21 cellular contexts compared by ENCODE assay signal in the genomic region with DNA sequence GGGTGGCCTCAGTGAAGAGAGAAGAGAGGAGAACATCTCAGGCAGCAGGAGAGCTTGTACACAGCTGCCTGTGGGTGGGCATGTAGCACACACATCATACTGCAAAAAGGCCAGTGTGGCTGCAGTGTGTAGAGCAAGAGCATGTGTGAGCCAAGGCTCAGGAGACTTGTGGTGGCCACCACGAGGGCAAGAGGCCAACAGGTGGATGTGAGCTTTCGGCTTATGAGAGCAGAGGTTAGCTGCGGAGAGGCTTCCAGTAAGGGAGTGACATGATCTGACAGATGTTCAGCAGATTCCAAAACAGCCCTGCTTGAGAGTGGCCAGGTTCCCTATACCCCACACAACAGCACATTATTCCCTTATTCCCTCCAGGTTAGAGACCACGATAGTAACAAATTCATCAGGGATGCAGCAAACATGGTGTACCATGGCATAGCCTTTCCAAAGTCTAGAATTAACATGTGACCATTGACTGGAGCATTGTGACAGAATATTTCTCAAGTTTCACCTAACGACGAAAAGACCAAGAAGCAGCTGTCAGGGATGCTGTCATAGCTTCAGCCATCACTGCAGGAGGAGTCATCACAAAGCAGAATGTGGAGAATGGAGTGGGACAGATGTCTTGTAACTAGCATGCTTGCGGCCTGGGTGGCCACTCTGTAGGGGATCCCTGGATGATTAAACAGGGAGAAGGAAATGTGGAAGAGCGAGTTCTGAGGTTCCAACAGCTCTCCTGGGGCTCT. TPM values are rescaled to one million over a fixed set of nuclear protein-coding genes. Genes with fewer than 3 reads are reported as not detected.
DNase-seq lines count a peak whose midpoint lies in the region; ATAC-seq and TF ChIP-seq lines count a peak whose summit lies in the region.
"Had no signal": no experiment of that assay in that cellular context is flagged by ENCODE, and none has a peak within 500 bp of the region (broad histone marks: within the 10 kb centered on the region; RNA-seq: fewer than 3 reads in every experiment).

No MANE protein-coding gene starts in this region.

- H3K4me2 ChIP-seq in trophoblast cell (ENCODE audit: low read length): no peak overlapping the region

- H3K27ac ChIP-seq in trophoblast cell (ENCODE audit: low read depth, low read length) (no peak overlapping the region), thyroid gland (no peak overlapping the region)
- H3K27ac ChIP-seq: left ventricle myocardium inferior, SJSA1 had no signal

- no peak for DNase-seq in activated CD4-positive, alpha-beta memory T cell treated with anti-CD3 and anti-CD28 coated beads, Interleukin-2, amount 10 ng/mL, durations not matched to agents 7 days and 5 days
- DNase-seq in activated CD4-positive, alpha-beta memory T cell treated with anti-CD3 and anti-CD28 coated beads for 36 hours: no peak
- DNase-seq in HFFc6 (no peak), trophoblast cell (peak; percentile 74 to 86), thyroid gland (no peak)
- no peak for DNase-seq in activated naive CD8-positive, alpha-beta T cell treated with anti-CD3 and anti-CD28 coated beads, Interleukin-2, amount 50 U/mL, for 24 hours
- DNase-seq: activated effector memory CD4-positive, alpha-beta T cell treated with Interleukin-2 at 50 U/mL for 16 hours; amniotic stem cell; BE2C; heart right ventricle; left ventricle myocardium inferior; midbrain; NCI-H187; NCI-H446 treated with DMSO at 0.1 percent for 48 hours; stimulated activated CD8-positive, alpha-beta memory T cell treated with anti-CD3 and anti-CD28 coated beads, Interleukin-4, amount 100 ng/mL, for 48 hours; T1000 had no signal

- TF ChIP-seq POLR2A in thyroid gland (IDR thresholded peaks at IDR 0.05): no peak

- peaks cover 4% of the 10 kb centered on the region for H3K79me1 ChIP-seq in trophoblast cell (ENCODE audit: low read length)

- peaks cover 42% of the 10 kb centered on the region for H3K4me1 Mint-ChIP-seq in activated CD4-positive, alpha-beta memory T cell treated with anti-CD3 and anti-CD28 coated beads, Interleukin-2, amount 10 ng/mL, durations not matched to agents 7 days and 5 days
- peaks cover 14% of the 10 kb centered on the region for H3K4me1 Mint-ChIP-seq in activated CD4-positive, alpha-beta memory T cell treated with anti-CD3 and anti-CD28 coated beads for 36 hours (ENCODE audit: low read depth)
- peaks cover 77% of the 10 kb centered on the region for H3K4me1 Mint-ChIP-seq in HFFc6 (ENCODE audit: low read depth)
- peaks cover 41% of the 10 kb centered on the region for H3K4me1 Mint-ChIP-seq in activated naive CD8-positive, alpha-beta T cell treated with anti-CD3 and anti-CD28 coated beads, Interleukin-2, amount 50 U/mL, for 24 hours

- TF ChIP-seq CTCF in HFFc6 (IDR thresholded peaks at IDR 0.05) (no peak), thyroid gland (IDR thresholded peaks at IDR 0.05) (no peak)

- no CpG with 5 or more reads among the region's 8 CpGs for WGBS in trophoblast cell (ENCODE audit: extremely low coverage, insufficient coverage, insufficient read length)
- 95% methylated on average over 8 of the region's 8 CpGs for WGBS in thyroid gland, 2 donors

- no peak overlapping the region for H3K18ac ChIP-seq in trophoblast cell (ENCODE audit: low read length)

- H3K4ac ChIP-seq in trophoblast cell (ENCODE audit: low read depth, low read length): no peak overlapping the region

- H3K23ac ChIP-seq in trophoblast cell (ENCODE audit: low read length): no peak overlapping the region

- H4K91ac ChIP-seq in trophoblast cell (ENCODE audit: low read depth, low read length): no peak overlapping the region

- H3K4me3 Mint-ChIP-seq in activated CD4-positive, alpha-beta memory T cell treated with anti-CD3 and anti-CD28 coated beads, Interleukin-2, amount 10 ng/mL, durations not matched to agents 7 days and 5 days: no peak overlapping the region
- no peak overlapping the region for H3K4me3 Mint-ChIP-seq in activated CD4-positive, alpha-beta memory T cell treated with anti-CD3 and anti-CD28 coated beads for 36 hours
- no peak overlapping the region for H3K4me3 Mint-ChIP-seq in HFFc6
- no peak overlapping the region for H3K4me3 Mint-ChIP-seq in activated naive CD8-positive, alpha-beta T cell treated with anti-CD3 and anti-CD28 coated beads, Interleukin-2, amount 50 U/mL, for 24 hours

- H2AFZ ChIP-seq in trophoblast cell (ENCODE audit: insufficient read depth, low read length, poor library complexity): no peak overlapping the region

- CTCF ChIA-PET in activated CD4-positive, alpha-beta memory T cell treated with anti-CD3 and anti-CD28 coated beads, Interleukin-2, amount 10 ng/mL, durations not matched to agents 7 days and 5 days (lab: Charles Lee): interaction anchor here (1.7 kb wide), 1 partner anchor 24 kb away, joined by 4 read pairs; no protein-coding TSS in a partner anchor
- CTCF ChIA-PET in activated CD4-positive, alpha-beta memory T cell treated with anti-CD3 and anti-CD28 coated beads for 36 hours (lab: Charles Lee): interaction anchor here (1.0 kb wide), 1 partner anchor 34 kb away, joined by 3 read pairs; no protein-coding TSS in a partner anchor

- no peak overlapping the region for H4K8ac ChIP-seq in trophoblast cell (ENCODE audit: low read depth, low read length)

- peak overlapping the region; percentile 22 for H3K27ac Mint-ChIP-seq in activated CD4-positive, alpha-beta memory T cell treated with anti-CD3 and anti-CD28 coated beads, Interleukin-2, amount 10 ng/mL, durations not matched to agents 7 days and 5 days
- H3K27ac Mint-ChIP-seq in activated CD4-positive, alpha-beta memory T cell treated with anti-CD3 and anti-CD28 coated beads for 36 hours: no peak overlapping the region
- peak overlapping the region; percentile 12 for H3K27ac Mint-ChIP-seq in HFFc6
- H3K27ac Mint-ChIP-seq in activated naive CD8-positive, alpha-beta T cell treated with anti-CD3 and anti-CD28 coated beads, Interleukin-2, amount 50 U/mL, for 24 hours: peak overlapping the region; percentile 38

- no peaks in the 10 kb centered on the region for H3K27me3 Mint-ChIP-seq in activated CD4-positive, alpha-beta memory T cell treated with anti-CD3 and anti-CD28 coated beads, Interleukin-2, amount 10 ng/mL, durations not matched to agents 7 days and 5 days
- no peaks in the 10 kb centered on the region for H3K27me3 Mint-ChIP-seq in activated CD4-positive, alpha-beta memory T cell treated with anti-CD3 and anti-CD28 coated beads for 36 hours
- H3K27me3 Mint-ChIP-seq in HFFc6 (ENCODE audit: insufficient read depth): no peaks in the 10 kb centered on the region
- no peaks in the 10 kb centered on the region for H3K27me3 Mint-ChIP-seq in activated naive CD8-positive, alpha-beta T cell treated with anti-CD3 and anti-CD28 coated beads, Interleukin-2, amount 50 U/mL, for 24 hours

- H2BK12ac ChIP-seq in trophoblast cell (ENCODE audit: low read length): no peak overlapping the region

- intact Hi-C loops in activated CD4-positive, alpha-beta memory T cell treated with anti-CD3 and anti-CD28 coated beads for 36 hours (cut with micrococcal nuclease): no loop called here
- intact Hi-C loops in thyroid gland (cut with DNase I): no loop called here

- H3K4me1 ChIP-seq in trophoblast cell (ENCODE audit: control insufficient read depth in 1 of 2, insufficient read depth in 2 of 2, low read length in 2 of 2) (peaks cover 13 to 15% of the 10 kb centered on the region in 2 experiments), thyroid gland (peaks cover 0 to under 1% of the 10 kb centered on the region in 2 donors)
- H3K4me1 ChIP-seq: BE2C had no signal

- H3K9ac ChIP-seq in trophoblast cell (ENCODE audit: low read length): no peak overlapping the region

- ATAC-seq in activated naive CD8-positive, alpha-beta T cell treated with anti-CD3 and anti-CD28 coated beads, Interleukin-2, amount 50 U/mL, for 24 hours: no peak
- ATAC-seq in HG03025 (IDR thresholded peaks at IDR 0.05; ENCODE audit: low FRiP score, unreplicated experiment) (no peak), GM18907 (IDR thresholded peaks at IDR 0.05; ENCODE audit: unreplicated experiment) (no peak)
- ATAC-seq: activated CD4-positive, CD25-positive, alpha-beta regulatory T cell treated with anti-CD3 and anti-CD28 coated beads, Interleukin-2, amount 50 U/mL, for 24 hours; heart right ventricle; Panc1 had no signal

- no peak overlapping the region for H3K14ac ChIP-seq in trophoblast cell (ENCODE audit: low read length)

- H3K9me3 ChIP-seq in trophoblast cell (ENCODE audit: insufficient read depth, low read depth, low read length) (peaks cover 2% of the 10 kb centered on the region), thyroid gland (no peaks in the 10 kb centered on the region)
- H3K9me3 ChIP-seq: BE2C, heart right ventricle, left ventricle myocardium inferior, SJSA1 had no signal

- no peak overlapping the region for H2AK5ac ChIP-seq in trophoblast cell (ENCODE audit: low read length)

- H4K12ac ChIP-seq in trophoblast cell (ENCODE audit: low read depth, low read length): no peak overlapping the region

- H3K27me3 ChIP-seq in trophoblast cell (ENCODE audit: insufficient read depth, low read length) (no peaks in the 10 kb centered on the region), thyroid gland (no peaks in the 10 kb centered on the region)
- H3K27me3 ChIP-seq: BE2C, heart right ventricle, SJSA1 had no signal

- H3K4me3 ChIP-seq in trophoblast cell (ENCODE audit: low read depth, low read length): no peak overlapping the region
- H3K4me3 ChIP-seq in thyroid gland (replicated peaks in 1 of 3): no peak overlapping the region
- H3K4me3 ChIP-seq: heart right ventricle, left ventricle myocardium inferior, SJSA1 had no signal

- H3K9me3 Mint-ChIP-seq in activated CD4-positive, alpha-beta memory T cell treated with anti-CD3 and anti-CD28 coated beads, Interleukin-2, amount 10 ng/mL, durations not matched to agents 7 days and 5 days: no peaks in the 10 kb centered on the region
- H3K9me3 Mint-ChIP-seq in activated CD4-positive, alpha-beta memory T cell treated with anti-CD3 and anti-CD28 coated beads for 36 hours: no peaks in the 10 kb centered on the region
- no peaks in the 10 kb centered on the region for H3K9me3 Mint-ChIP-seq in HFFc6
- H3K9me3 Mint-ChIP-seq in activated naive CD8-positive, alpha-beta T cell treated with anti-CD3 and anti-CD28 coated beads, Interleukin-2, amount 50 U/mL, for 24 hours: no peaks in the 10 kb centered on the region

- no peak overlapping the region for H2BK5ac ChIP-seq in trophoblast cell (ENCODE audit: low read depth, low read length, poor library complexity)

- H2BK120ac ChIP-seq in trophoblast cell (ENCODE audit: insufficient read depth, low read length, poor library complexity): no peak overlapping the region

- POLR2A ChIA-PET in activated CD4-positive, alpha-beta memory T cell treated with anti-CD3 and anti-CD28 coated beads, Interleukin-2, amount 10 ng/mL, durations not matched to agents 7 days and 5 days (lab: Charles Lee): interaction anchor here (1.1 kb wide), 1 partner anchor 10 kb away, joined by 3 read pairs; a partner anchor contains a TSS
- POLR2A ChIA-PET in activated CD4-positive, alpha-beta memory T cell treated with anti-CD3 and anti-CD28 coated beads for 36 hours (lab: Charles Lee): no interaction called here

- H3K36me3 ChIP-seq in trophoblast cell (ENCODE audit: control insufficient read depth in 1 of 2, insufficient read depth in 2 of 2, low read length in 2 of 2) (peaks cover 58 to 69% of the 10 kb centered on the region in 2 experiments), thyroid gland (peaks cover 44 to 48% of the 10 kb centered on the region in 2 donors)

- peaks cover 77% of the 10 kb centered on the region for H3K36me3 Mint-ChIP-seq in activated CD4-positive, alpha-beta memory T cell treated with anti-CD3 and anti-CD28 coated beads, Interleukin-2, amount 10 ng/mL, durations not matched to agents 7 days and 5 days (ENCODE audit: low read depth)
- peaks cover 48% of the 10 kb centered on the region for H3K36me3 Mint-ChIP-seq in activated CD4-positive, alpha-beta memory T cell treated with anti-CD3 and anti-CD28 coated beads for 36 hours
- H3K36me3 Mint-ChIP-seq in HFFc6 (ENCODE audit: low read depth): peaks cover 55% of the 10 kb centered on the region
- peaks cover 60% of the 10 kb centered on the region for H3K36me3 Mint-ChIP-seq in activated naive CD8-positive, alpha-beta T cell treated with anti-CD3 and anti-CD28 coated beads, Interleukin-2, amount 50 U/mL, for 24 hours (ENCODE audit: low read depth)

- H3K79me2 ChIP-seq in trophoblast cell (ENCODE audit: control insufficient read depth, insufficient read depth, low read length, poor library complexity): no peaks in the 10 kb centered on the region

RNA-seq across cellular contexts. Expression of gene HM13, which starts 23.0 kb away (rescaled TPM):
- total RNA-seq in activated CD4-positive, alpha-beta memory T cell treated with anti-CD3 and anti-CD28 coated beads, Interleukin-2, amount 10 ng/mL, durations not matched to agents 7 days and 5 days: 100 to 1,000 TPM; 162 to 165 TPM
- total RNA-seq in activated CD4-positive, alpha-beta memory T cell treated with anti-CD3 and anti-CD28 coated beads for 36 hours: 100 to 1,000 TPM; 110 to 111 TPM
- total RNA-seq in HFFc6 (2021; fragmentation: NEBNext Ultra II Directional; extraction: Animal tissue kit (Norgen Biotek cat#: 25700)): 100 to 1,000 TPM; 265 to 332 (median 284) TPM
- polyA plus RNA-seq in trophoblast cell (2013): 246 and 265 TPM in 2 replicates
- 100 to 1,000 TPM in 2 of 4 donors, 10 to 100 TPM in 2; 82.8 to 136 (median 111) TPM for total RNA-seq in thyroid gland

Comparison
In these comparisons a context has a peak if more than half of its experiments do, and no peak if none do; other contexts are left out.
1. DNase-seq: peak in trophoblast cell (2 of 2); none in activated CD4-positive, alpha-beta memory T cell treated with anti-CD3 and anti-CD28 coated beads, Interleukin-2, amount 10 ng/mL, durations not matched to agents 7 days and 5 days (single experiment), activated CD4-positive, alpha-beta memory T cell treated with anti-CD3 and anti-CD28 coated beads for 36 hours (single experiment), HFFc6 (single experiment), activated naive CD8-positive, alpha-beta T cell treated with anti-CD3 and anti-CD28 coated beads, Interleukin-2, amount 50 U/mL, for 24 hours (single experiment) and thyroid gland (0 of 2).